Comparison of ENCODE assay signal across 1 cellular context in the genomic region with DNA sequence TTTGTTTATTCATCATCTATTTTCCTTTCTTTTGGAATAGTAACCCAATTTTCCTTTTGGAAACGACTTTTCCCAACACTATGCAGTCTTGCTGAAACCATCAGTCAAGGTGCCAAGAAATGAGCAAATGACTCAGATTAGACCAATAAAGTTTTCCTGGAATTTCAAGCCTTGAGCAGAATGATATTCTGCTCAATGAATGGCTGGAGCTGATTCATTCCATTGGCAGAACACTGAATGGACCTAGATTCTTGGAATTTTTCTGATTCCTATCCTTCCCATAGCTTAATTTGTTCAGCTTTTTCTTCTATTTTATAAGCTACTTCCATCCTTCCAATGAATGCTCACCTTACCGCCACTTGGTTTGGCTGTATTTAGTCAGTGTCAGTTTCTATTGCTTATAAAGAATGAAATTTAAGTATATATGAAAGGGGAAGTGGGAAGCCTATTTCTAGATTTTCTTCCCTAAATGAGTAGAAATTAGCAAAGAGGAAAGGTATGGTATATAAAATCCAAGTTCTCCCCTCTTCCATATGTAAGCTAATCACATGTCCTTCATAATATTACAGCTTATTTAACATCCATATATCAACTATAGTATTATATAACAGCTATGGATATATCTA.
TF ChIP-seq lines count a peak whose summit lies in the region.

No MANE protein-coding gene starts in this region.

TF ChIP-seq in GM12878, 131 proteins besides CTCF, POLR2A, EP300 and RAD21:
- TF ChIP-seq, protein P1, sequence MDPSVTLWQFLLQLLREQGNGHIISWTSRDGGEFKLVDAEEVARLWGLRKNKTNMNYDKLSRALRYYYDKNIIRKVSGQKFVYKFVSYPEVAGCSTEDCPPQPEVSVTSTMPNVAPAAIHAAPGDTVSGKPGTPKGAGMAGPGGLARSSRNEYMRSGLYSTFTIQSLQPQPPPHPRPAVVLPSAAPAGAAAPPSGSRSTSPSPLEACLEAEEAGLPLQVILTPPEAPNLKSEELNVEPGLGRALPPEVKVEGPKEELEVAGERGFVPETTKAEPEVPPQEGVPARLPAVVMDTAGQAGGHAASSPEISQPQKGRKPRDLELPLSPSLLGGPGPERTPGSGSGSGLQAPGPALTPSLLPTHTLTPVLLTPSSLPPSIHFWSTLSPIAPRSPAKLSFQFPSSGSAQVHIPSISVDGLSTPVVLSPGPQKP (IDR thresholded peaks at IDR 0.05; ENCODE audit: low read depth, low read length): no peak
- TF ChIP-seq, protein P2, sequence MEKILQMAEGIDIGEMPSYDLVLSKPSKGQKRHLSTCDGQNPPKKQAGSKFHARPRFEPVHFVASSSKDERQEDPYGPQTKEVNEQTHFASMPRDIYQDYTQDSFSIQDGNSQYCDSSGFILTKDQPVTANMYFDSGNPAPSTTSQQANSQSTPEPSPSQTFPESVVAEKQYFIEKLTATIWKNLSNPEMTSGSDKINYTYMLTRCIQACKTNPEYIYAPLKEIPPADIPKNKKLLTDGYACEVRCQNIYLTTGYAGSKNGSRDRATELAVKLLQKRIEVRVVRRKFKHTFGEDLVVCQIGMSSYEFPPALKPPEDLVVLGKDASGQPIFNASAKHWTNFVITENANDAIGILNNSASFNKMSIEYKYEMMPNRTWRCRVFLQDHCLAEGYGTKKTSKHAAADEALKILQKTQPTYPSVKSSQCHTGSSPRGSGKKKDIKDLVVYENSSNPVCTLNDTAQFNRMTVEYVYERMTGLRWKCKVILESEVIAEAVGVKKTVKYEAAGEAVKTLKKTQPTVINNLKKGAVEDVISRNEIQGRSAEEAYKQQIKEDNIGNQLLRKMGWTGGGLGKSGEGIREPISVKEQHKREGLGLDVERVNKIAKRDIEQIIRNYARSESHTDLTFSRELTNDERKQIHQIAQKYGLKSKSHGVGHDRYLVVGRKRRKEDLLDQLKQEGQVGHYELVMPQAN (conservative IDR thresholded peaks at IDR 0.05): no peak
- TF ChIP-seq JUNB (IDR thresholded peaks at IDR 0.05) (0 out of 2 replicates have a peak, but pooled peaks have one; percentile 12), CBX5 (IDR thresholded peaks at IDR 0.05; ENCODE audit: low read depth) (no peak), NFIC (IDR thresholded peaks at IDR 0.05; ENCODE audit: low read depth, low read length) (no peak), GABPA (IDR thresholded peaks at IDR 0.05; ENCODE audit: low read depth) (no peak), ZNF217 (IDR thresholded peaks at IDR 0.05) (no peak), CHD2 (IDR thresholded peaks at IDR 0.05; ENCODE audit: borderline replicate concordance, low read depth, low read length) (no peak), CREB1 (IDR thresholded peaks at IDR 0.05; ENCODE audit: low read depth) (no peak), SPI1 (IDR thresholded peaks at IDR 0.05; ENCODE audit: borderline replicate concordance, insufficient read depth, low read depth, low read length) (peak; percentile 32; the same call in 1 of the 2 replicates), PAX8 (IDR thresholded peaks at IDR 0.05) (no peak), TAF1 (IDR thresholded peaks at IDR 0.05; ENCODE audit: borderline replicate concordance, low read depth, low read length) (no peak), DPF2 (IDR thresholded peaks at IDR 0.05) (no peak), ZNF274 (IDR thresholded peaks at IDR 0.05; ENCODE audit: insufficient read depth, insufficient read length) (no peak)
- TF ChIP-seq, protein P3, sequence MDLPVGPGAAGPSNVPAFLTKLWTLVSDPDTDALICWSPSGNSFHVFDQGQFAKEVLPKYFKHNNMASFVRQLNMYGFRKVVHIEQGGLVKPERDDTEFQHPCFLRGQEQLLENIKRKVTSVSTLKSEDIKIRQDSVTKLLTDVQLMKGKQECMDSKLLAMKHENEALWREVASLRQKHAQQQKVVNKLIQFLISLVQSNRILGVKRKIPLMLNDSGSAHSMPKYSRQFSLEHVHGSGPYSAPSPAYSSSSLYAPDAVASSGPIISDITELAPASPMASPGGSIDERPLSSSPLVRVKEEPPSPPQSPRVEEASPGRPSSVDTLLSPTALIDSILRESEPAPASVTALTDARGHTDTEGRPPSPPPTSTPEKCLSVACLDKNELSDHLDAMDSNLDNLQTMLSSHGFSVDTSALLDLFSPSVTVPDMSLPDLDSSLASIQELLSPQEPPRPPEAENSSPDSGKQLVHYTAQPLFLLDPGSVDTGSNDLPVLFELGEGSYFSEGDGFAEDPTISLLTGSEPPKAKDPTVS (IDR thresholded peaks at IDR 0.05; ENCODE audit: low read depth, low read length): no peak
- TF ChIP-seq, protein P4, sequence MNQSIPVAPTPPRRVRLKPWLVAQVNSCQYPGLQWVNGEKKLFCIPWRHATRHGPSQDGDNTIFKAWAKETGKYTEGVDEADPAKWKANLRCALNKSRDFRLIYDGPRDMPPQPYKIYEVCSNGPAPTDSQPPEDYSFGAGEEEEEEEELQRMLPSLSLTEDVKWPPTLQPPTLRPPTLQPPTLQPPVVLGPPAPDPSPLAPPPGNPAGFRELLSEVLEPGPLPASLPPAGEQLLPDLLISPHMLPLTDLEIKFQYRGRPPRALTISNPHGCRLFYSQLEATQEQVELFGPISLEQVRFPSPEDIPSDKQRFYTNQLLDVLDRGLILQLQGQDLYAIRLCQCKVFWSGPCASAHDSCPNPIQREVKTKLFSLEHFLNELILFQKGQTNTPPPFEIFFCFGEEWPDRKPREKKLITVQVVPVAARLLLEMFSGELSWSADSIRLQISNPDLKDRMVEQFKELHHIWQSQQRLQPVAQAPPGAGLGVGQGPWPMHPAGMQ (IDR thresholded peaks at IDR 0.05; ENCODE audit: borderline replicate concordance): no peak
- TF ChIP-seq, protein P5, sequence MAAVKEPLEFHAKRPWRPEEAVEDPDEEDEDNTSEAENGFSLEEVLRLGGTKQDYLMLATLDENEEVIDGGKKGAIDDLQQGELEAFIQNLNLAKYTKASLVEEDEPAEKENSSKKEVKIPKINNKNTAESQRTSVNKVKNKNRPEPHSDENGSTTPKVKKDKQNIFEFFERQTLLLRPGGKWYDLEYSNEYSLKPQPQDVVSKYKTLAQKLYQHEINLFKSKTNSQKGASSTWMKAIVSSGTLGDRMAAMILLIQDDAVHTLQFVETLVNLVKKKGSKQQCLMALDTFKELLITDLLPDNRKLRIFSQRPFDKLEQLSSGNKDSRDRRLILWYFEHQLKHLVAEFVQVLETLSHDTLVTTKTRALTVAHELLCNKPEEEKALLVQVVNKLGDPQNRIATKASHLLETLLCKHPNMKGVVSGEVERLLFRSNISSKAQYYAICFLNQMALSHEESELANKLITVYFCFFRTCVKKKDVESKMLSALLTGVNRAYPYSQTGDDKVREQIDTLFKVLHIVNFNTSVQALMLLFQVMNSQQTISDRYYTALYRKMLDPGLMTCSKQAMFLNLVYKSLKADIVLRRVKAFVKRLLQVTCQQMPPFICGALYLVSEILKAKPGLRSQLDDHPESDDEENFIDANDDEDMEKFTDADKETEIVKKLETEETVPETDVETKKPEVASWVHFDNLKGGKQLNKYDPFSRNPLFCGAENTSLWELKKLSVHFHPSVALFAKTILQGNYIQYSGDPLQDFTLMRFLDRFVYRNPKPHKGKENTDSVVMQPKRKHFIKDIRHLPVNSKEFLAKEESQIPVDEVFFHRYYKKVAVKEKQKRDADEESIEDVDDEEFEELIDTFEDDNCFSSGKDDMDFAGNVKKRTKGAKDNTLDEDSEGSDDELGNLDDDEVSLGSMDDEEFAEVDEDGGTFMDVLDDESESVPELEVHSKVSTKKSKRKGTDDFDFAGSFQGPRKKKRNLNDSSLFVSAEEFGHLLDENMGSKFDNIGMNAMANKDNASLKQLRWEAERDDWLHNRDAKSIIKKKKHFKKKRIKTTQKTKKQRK (IDR thresholded peaks at IDR 0.05; ENCODE audit: low read depth, low read length): no peak
